In the genomic region with DNA sequence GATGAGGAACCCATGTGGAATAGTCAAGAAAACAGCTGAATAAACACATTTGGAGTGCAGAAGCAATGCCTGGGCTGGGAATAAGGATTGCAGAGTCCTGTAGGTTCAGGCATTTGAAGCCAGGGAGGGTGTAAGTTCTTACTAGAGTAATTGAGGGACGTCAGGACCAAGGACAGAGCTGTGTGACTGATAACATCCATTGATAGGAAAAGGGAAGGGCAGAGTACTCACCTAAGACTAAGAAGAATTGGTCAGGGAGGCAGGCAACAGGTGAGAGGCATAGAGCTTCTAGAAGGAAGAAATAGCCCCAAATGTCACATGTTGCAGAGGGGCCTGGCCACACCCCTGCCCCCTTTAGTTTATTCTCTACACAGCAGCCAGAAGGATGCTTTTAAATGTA, we compare ENCODE assay signal across 10 cellular contexts.
DNase-seq lines count a peak whose midpoint lies in the region; ATAC-seq, FAIRE-seq and TF ChIP-seq lines count a peak whose summit lies in the region.
"Had no signal": no experiment of that assay in that cellular context is flagged by ENCODE, and none has a peak within 500 bp of the region (broad histone marks: within the 10 kb centered on the region; RNA-seq: fewer than 3 reads in every experiment).

No MANE protein-coding gene starts in this region.

- H3K27ac Mint-ChIP-seq in Calu3 (ENCODE audit: unreplicated experiment), result no peak overlapping the region
- H3K27ac Mint-ChIP-seq in activated CD8-positive, alpha-beta T cell treated with anti-CD3 and anti-CD28 coated beads, Interleukin-2, amount 10 ng/mL, durations not matched to agents 7 days and 5 days, result no peak overlapping the region
- H3K27ac Mint-ChIP-seq in natural killer cell, result no peak overlapping the region

- H3K4me1 Mint-ChIP-seq in Calu3 (ENCODE audit: low read depth, unreplicated experiment), result no peaks in the 10 kb centered on the region
- H3K4me1 Mint-ChIP-seq in activated CD8-positive, alpha-beta T cell treated with anti-CD3 and anti-CD28 coated beads, Interleukin-2, amount 10 ng/mL, durations not matched to agents 7 days and 5 days (ENCODE audit: low read depth), result peaks cover 7% of the 10 kb centered on the region
- H3K4me1 Mint-ChIP-seq in natural killer cell, result no peaks in the 10 kb centered on the region

- peak; percentile 17 for DNase-seq in Calu3
- peak; percentile 13 for DNase-seq in HTR-8/SVneo (ENCODE audit: insufficient read length, low spot score)
- peak; percentile 47 for DNase-seq in activated CD8-positive, alpha-beta T cell treated with anti-CD3 and anti-CD28 coated beads, Interleukin-2, amount 10 ng/mL, durations not matched to agents 7 days and 5 days
- DNase-seq in islet precursor cell, result peak; percentile 77
- no peak for DNase-seq in retina
- no peak for DNase-seq in natural killer cell
- DNase-seq in kidney, result no peak
- no peak for DNase-seq in SKM-1 (lab: John Stamatoyannopoulos, UW; ENCODE audit: unreplicated experiment)
- DNase-seq: activated CD4-positive, CD25-positive, alpha-beta regulatory T cell treated with anti-CD3 and anti-CD28 coated beads, Interleukin-2, amount 50 U/mL, for 72 hours had no signal

- no peak for FAIRE-seq in HTR-8/SVneo (lab: Jason Lieb, UNC)
- FAIRE-seq in kidney (lab: Jason Lieb, UNC), result no peak
- FAIRE-seq: colon had no signal

- H3K27ac ChIP-seq in kidney (ENCODE audit: low read depth in 2 of 2, low read length in 2 of 2), result no peak overlapping the region

- H3K36me3 ChIP-seq in kidney (ENCODE audit: control insufficient read depth in 1 of 2, insufficient read depth in 2 of 2, low read length in 2 of 2), result no peaks in the 10 kb centered on the region

- H3K9me3 Mint-ChIP-seq in Calu3 (ENCODE audit: low read depth, unreplicated experiment), result no peaks in the 10 kb centered on the region
- H3K9me3 Mint-ChIP-seq in activated CD8-positive, alpha-beta T cell treated with anti-CD3 and anti-CD28 coated beads, Interleukin-2, amount 10 ng/mL, durations not matched to agents 7 days and 5 days (ENCODE audit: insufficient read depth), result no peaks in the 10 kb centered on the region
- H3K9me3 Mint-ChIP-seq in natural killer cell, result no peaks in the 10 kb centered on the region

- H3K4me3 ChIP-seq in kidney (ENCODE audit: low read length in 2 of 2), result no peak overlapping the region

- POLR2A ChIA-PET in activated CD8-positive, alpha-beta T cell treated with anti-CD3 and anti-CD28 coated beads, Interleukin-2, amount 10 ng/mL, durations not matched to agents 7 days and 5 days (lab: Charles Lee), result no interaction called here

- H3K9me3 ChIP-seq in kidney (ENCODE audit: control insufficient read depth in 1 of 2, low read length in 2 of 2), result no peaks in the 10 kb centered on the region

- CTCF ChIA-PET in Calu3 (lab: Charles Lee), result interaction anchor here (1.0 kb wide), 2 partner anchors 80 to 83 kb away, joined by 3 read pairs; no protein-coding TSS in a partner anchor
- CTCF ChIA-PET in activated CD8-positive, alpha-beta T cell treated with anti-CD3 and anti-CD28 coated beads, Interleukin-2, amount 10 ng/mL, durations not matched to agents 7 days and 5 days (lab: Charles Lee), result no interaction called here

- TF ChIP-seq CTCF in Calu3 (IDR thresholded peaks at IDR 0.05; ENCODE audit: unreplicated experiment), result no peak
- TF ChIP-seq CTCF in natural killer cell (IDR thresholded peaks at IDR 0.05), result no peak
- no peak for TF ChIP-seq CTCF in kidney (IDR thresholded peaks at IDR 0.05; ENCODE audit: borderline replicate concordance, extremely low read depth, insufficient read depth)

- H3K27me3 Mint-ChIP-seq in Calu3 (ENCODE audit: unreplicated experiment) (peaks cover 33% of the 10 kb centered on the region), natural killer cell (ENCODE audit: low read depth in 2 of 2) (peaks cover 0 to 9% of the 10 kb centered on the region in 2 donors)
- peaks cover 6% of the 10 kb centered on the region for H3K27me3 Mint-ChIP-seq in activated CD8-positive, alpha-beta T cell treated with anti-CD3 and anti-CD28 coated beads, Interleukin-2, amount 10 ng/mL, durations not matched to agents 7 days and 5 days (ENCODE audit: low read depth)

- H3K4me1 ChIP-seq in kidney (ENCODE audit: control insufficient read depth in 1 of 2, insufficient read depth in 1 of 2, low read depth in 1 of 2, low read length in 2 of 2), result peaks cover 0 to 3% of the 10 kb centered on the region in 2 donors

- H3K36me3 Mint-ChIP-seq in Calu3 (ENCODE audit: insufficient read depth, unreplicated experiment) (no peaks in the 10 kb centered on the region), natural killer cell (no peaks in the 10 kb centered on the region)
- H3K36me3 Mint-ChIP-seq in activated CD8-positive, alpha-beta T cell treated with anti-CD3 and anti-CD28 coated beads, Interleukin-2, amount 10 ng/mL, durations not matched to agents 7 days and 5 days (ENCODE audit: low read depth), result no peaks in the 10 kb centered on the region

- ATAC-seq in activated CD8-positive, alpha-beta T cell treated with anti-CD3 and anti-CD28 coated beads, Interleukin-2, amount 10 ng/mL, durations not matched to agents 7 days and 5 days, result no peak
- no peak for ATAC-seq in natural killer cell

- H3K4me3 Mint-ChIP-seq in Calu3 (ENCODE audit: low read depth, unreplicated experiment) (no peak overlapping the region), natural killer cell (no peak overlapping the region)
- H3K4me3 Mint-ChIP-seq in activated CD8-positive, alpha-beta T cell treated with anti-CD3 and anti-CD28 coated beads, Interleukin-2, amount 10 ng/mL, durations not matched to agents 7 days and 5 days, result no peak overlapping the region

- intact Hi-C loops in Calu3 (cut with micrococcal nuclease; ENCODE audit: unreplicated experiment) (no loop called here), natural killer cell (cut with micrococcal nuclease) (no loop called here), kidney (cut with DNase I) (no loop called here)

- no peak overlapping the region for H3K9ac ChIP-seq in kidney (ENCODE audit: low read length in 2 of 2)

- BruUV-seq in Calu3 (replicated peaks; lab: Mats Ljungman, UMichigan), result no TSS peak

Comparison
In these comparisons a context has a peak if more than half of its experiments do, and no peak if none do; other contexts are left out.
1. DNase-seq: peak in Calu3 (single experiment), HTR-8/SVneo (single experiment), activated CD8-positive, alpha-beta T cell treated with anti-CD3 and anti-CD28 coated beads, Interleukin-2, amount 10 ng/mL, durations not matched to agents 7 days and 5 days (single experiment) and islet precursor cell (single experiment); none in retina (single experiment), natural killer cell (single experiment), kidney (single experiment) and SKM-1 (single experiment).